ENCODE assay signal across 1 cellular context in genomic region chr1:27365372-27366112, GRCh38.
A peak's percentile ranks its signal among the peaks of the same experiment; 100 is the strongest.
TF ChIP-seq lines count a peak whose summit lies in the region.

No MANE protein-coding gene starts in this region.

TF ChIP-seq in HepG2, 621 proteins besides CTCF, POLR2A, EP300 and RAD21 (continued from another document):
- TF ChIP-seq, protein P1, sequence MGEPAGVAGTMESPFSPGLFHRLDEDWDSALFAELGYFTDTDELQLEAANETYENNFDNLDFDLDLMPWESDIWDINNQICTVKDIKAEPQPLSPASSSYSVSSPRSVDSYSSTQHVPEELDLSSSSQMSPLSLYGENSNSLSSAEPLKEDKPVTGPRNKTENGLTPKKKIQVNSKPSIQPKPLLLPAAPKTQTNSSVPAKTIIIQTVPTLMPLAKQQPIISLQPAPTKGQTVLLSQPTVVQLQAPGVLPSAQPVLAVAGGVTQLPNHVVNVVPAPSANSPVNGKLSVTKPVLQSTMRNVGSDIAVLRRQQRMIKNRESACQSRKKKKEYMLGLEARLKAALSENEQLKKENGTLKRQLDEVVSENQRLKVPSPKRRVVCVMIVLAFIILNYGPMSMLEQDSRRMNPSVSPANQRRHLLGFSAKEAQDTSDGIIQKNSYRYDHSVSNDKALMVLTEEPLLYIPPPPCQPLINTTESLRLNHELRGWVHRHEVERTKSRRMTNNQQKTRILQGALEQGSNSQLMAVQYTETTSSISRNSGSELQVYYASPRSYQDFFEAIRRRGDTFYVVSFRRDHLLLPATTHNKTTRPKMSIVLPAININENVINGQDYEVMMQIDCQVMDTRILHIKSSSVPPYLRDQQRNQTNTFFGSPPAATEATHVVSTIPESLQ (CRISPR knock-in tag; conservative IDR thresholded peaks at IDR 0.05), result no peak
- TF ChIP-seq FOXP1 (IDR thresholded peaks at IDR 0.05) (no peak), FOXP1 (CRISPR knock-in tag; IDR thresholded peaks at IDR 0.05) (no peak), IRF2 (CRISPR knock-in tag; IDR thresholded peaks at IDR 0.05) (no peak), ZNF772 (CRISPR knock-in tag; IDR thresholded peaks at IDR 0.05) (no peak), KAT8 (CRISPR knock-in tag; IDR thresholded peaks at IDR 0.05) (0 out of 2 replicates have a peak, but pooled peaks have one; percentile 44), BRCA1 (CRISPR knock-in tag; IDR thresholded peaks at IDR 0.05) (no peak), MEIS1 (CRISPR knock-in tag; IDR thresholded peaks at IDR 0.05; ENCODE audit: borderline replicate concordance) (no peak), CCDC6 (CRISPR knock-in tag; IDR thresholded peaks at IDR 0.05) (no peak), CC2D1A (CRISPR knock-in tag; IDR thresholded peaks at IDR 0.05) (no peak), ZNF44 (CRISPR knock-in tag; IDR thresholded peaks at IDR 0.05) (no peak), MLX (CRISPR knock-in tag; IDR thresholded peaks at IDR 0.05) (no peak), SAP130 (CRISPR knock-in tag; IDR thresholded peaks at IDR 0.05; ENCODE audit: low read depth) (peak; percentile 56), ZNF329 (CRISPR knock-in tag; IDR thresholded peaks at IDR 0.05; ENCODE audit: low read depth) (no peak), ZNF616 (CRISPR knock-in tag; IDR thresholded peaks at IDR 0.05; ENCODE audit: low read depth) (no peak), SP1 (IDR thresholded peaks at IDR 0.05) (no peak), SP1 (CRISPR knock-in tag; IDR thresholded peaks at IDR 0.05) (peak; percentile 63), SPEN (CRISPR knock-in tag; IDR thresholded peaks at IDR 0.05; ENCODE audit: low read depth) (no peak), NCOA1 (CRISPR knock-in tag; IDR thresholded peaks at IDR 0.05) (no peak), KLF13 (CRISPR knock-in tag; IDR thresholded peaks at IDR 0.05) (no peak), ZUFSP (CRISPR knock-in tag; IDR thresholded peaks at IDR 0.05; ENCODE audit: borderline replicate concordance) (no peak), RCOR2 (CRISPR knock-in tag; IDR thresholded peaks at IDR 0.05) (no peak), TRIM24 (CRISPR knock-in tag; IDR thresholded peaks at IDR 0.05) (no peak), ETV6 (CRISPR knock-in tag; conservative IDR thresholded peaks at IDR 0.05) (no peak), ZFYVE20 (CRISPR knock-in tag; IDR thresholded peaks at IDR 0.05; ENCODE audit: borderline replicate concordance, low read depth) (no peak), SKI (IDR thresholded peaks at IDR 0.05; ENCODE audit: partially characterized antibody) (no peak), ZBTB10 (CRISPR knock-in tag; IDR thresholded peaks at IDR 0.05; ENCODE audit: borderline replicate concordance) (no peak), SP5 (CRISPR knock-in tag; IDR thresholded peaks at IDR 0.05; ENCODE audit: borderline replicate concordance, low read depth) (peak; percentile 84), THYN1 (CRISPR knock-in tag; IDR thresholded peaks at IDR 0.05; ENCODE audit: borderline replicate concordance, low read depth) (no peak), FOXJ3 (CRISPR knock-in tag; IDR thresholded peaks at IDR 0.05; ENCODE audit: borderline replicate concordance) (no peak), RNF2 (conservative IDR thresholded peaks at IDR 0.05; ENCODE audit: low read depth) (no peak), ETV5 (CRISPR knock-in tag; IDR thresholded peaks at IDR 0.05; ENCODE audit: borderline replicate concordance) (peak; percentile 73), TAF1 (CRISPR knock-in tag; IDR thresholded peaks at IDR 0.05) (peak; percentile 36; the same call in 1 of the 2 replicates), MIER3 (CRISPR knock-in tag; IDR thresholded peaks at IDR 0.05; ENCODE audit: borderline replicate concordance) (no peak)
- TF ChIP-seq, protein P2, sequence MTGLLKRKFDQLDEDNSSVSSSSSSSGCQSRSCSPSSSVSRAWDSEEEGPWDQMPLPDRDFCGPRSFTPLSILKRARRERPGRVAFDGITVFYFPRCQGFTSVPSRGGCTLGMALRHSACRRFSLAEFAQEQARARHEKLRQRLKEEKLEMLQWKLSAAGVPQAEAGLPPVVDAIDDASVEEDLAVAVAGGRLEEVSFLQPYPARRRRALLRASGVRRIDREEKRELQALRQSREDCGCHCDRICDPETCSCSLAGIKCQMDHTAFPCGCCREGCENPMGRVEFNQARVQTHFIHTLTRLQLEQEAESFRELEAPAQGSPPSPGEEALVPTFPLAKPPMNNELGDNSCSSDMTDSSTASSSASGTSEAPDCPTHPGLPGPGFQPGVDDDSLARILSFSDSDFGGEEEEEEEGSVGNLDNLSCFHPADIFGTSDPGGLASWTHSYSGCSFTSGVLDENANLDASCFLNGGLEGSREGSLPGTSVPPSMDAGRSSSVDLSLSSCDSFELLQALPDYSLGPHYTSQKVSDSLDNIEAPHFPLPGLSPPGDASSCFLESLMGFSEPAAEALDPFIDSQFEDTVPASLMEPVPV (CRISPR knock-in tag; IDR thresholded peaks at IDR 0.05), result no peak
- TF ChIP-seq, protein P3, sequence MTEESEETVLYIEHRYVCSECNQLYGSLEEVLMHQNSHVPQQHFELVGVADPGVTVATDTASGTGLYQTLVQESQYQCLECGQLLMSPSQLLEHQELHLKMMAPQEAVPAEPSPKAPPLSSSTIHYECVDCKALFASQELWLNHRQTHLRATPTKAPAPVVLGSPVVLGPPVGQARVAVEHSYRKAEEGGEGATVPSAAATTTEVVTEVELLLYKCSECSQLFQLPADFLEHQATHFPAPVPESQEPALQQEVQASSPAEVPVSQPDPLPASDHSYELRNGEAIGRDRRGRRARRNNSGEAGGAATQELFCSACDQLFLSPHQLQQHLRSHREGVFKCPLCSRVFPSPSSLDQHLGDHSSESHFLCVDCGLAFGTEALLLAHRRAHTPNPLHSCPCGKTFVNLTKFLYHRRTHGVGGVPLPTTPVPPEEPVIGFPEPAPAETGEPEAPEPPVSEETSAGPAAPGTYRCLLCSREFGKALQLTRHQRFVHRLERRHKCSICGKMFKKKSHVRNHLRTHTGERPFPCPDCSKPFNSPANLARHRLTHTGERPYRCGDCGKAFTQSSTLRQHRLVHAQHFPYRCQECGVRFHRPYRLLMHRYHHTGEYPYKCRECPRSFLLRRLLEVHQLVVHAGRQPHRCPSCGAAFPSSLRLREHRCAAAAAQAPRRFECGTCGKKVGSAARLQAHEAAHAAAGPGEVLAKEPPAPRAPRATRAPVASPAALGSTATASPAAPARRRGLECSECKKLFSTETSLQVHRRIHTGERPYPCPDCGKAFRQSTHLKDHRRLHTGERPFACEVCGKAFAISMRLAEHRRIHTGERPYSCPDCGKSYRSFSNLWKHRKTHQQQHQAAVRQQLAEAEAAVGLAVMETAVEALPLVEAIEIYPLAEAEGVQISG (CRISPR knock-in tag; IDR thresholded peaks at IDR 0.05), result peak; percentile 22; the same call in 1 of the 2 replicates
- TF ChIP-seq, protein P4, sequence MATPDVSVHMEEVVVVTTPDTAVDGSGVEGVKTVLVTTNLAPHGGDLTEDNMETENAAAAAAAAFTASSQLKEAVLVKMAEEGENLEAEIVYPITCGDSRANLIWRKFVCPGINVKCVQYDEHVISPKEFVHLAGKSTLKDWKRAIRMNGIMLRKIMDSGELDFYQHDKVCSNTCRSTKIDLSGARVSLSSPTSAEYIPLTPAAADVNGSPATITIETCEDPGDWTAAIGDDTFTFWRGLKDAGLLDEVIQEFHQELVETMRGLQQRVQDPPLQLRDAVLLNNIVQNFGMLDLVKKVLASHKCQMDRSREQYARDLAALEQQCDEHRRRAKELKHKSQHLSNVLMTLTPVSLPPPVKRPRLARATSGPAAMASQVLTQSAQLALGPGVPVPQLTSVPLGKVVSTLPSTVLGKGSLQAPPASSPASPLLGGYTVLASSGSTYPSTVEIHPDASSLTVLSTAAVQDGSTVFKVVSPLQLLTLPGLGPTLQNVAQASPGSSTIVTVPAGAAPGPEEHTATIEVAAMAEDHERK (CRISPR knock-in tag; IDR thresholded peaks at IDR 0.05; ENCODE audit: low read depth), result no peak
- TF ChIP-seq, protein P5, sequence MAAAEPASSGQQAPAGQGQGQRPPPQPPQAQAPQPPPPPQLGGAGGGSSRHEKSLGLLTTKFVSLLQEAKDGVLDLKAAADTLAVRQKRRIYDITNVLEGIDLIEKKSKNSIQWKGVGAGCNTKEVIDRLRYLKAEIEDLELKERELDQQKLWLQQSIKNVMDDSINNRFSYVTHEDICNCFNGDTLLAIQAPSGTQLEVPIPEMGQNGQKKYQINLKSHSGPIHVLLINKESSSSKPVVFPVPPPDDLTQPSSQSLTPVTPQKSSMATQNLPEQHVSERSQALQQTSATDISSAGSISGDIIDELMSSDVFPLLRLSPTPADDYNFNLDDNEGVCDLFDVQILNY (CRISPR knock-in tag; conservative IDR thresholded peaks at IDR 0.05), result no peak
- TF ChIP-seq, protein P6, sequence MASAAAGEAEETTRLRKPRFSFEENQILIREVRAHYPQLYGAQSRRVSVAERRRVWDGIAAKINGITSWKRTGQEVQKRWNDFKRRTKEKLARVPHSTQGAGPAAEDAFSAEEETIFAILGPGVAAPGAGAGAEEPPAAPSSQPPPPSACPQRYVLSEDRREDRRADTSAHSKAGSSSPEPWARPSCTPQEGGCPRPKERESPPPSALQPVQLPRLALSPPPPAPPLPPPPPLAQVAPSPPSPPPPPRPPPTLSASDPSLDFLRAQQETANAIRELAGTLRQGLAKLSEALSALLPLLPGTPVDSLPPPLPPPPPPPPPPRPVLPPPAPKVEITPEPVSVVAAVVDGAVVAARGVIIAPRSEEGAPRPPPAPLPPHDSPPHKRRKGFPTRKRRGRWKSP (CRISPR knock-in tag; IDR thresholded peaks at IDR 0.05), result peak; percentile 21; the same call in 1 of the 2 replicates
